9 cellular contexts compared by ENCODE assay signal in the genomic region with DNA sequence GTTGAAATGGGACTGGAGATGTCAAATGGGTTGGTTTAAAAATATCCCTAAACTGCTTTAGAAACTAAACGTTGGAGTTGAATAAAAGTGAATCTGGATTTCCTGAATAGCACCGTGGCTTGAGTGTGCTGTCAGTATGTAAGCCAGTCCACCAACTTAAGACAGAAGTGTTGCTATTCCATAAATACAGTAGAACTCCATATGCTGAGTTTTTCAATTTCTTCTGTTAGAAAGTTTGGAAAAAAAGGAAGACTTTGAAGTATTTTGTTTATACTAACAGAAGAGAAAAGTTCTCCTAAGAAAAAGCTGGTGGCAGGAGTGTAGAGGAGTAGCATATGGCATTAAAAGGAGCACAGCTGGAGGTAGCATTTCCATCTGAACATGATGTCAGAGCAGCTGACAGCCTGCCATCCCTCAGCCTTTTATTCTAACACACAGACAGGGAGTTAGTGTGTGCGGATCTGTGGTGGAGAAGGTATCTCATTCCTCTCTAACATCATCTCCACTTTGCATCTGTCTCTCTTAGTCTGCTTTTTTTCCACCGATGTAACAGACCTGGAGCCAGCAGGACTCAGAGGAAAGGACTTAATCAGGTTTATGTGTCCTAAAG. TPM values are rescaled to one million over a fixed set of nuclear protein-coding genes. Genes with fewer than 3 reads are reported as not detected.
DNase-seq lines count a peak whose midpoint lies in the region; ATAC-seq and TF ChIP-seq lines count a peak whose summit lies in the region.
"Had no signal": no experiment of that assay in that cellular context is flagged by ENCODE, and none has a peak within 500 bp of the region (broad histone marks: within the 10 kb centered on the region; RNA-seq: fewer than 3 reads in every experiment).

TSS of gene ZBTB18 (plus strand) at position 449 of the 610 bp plus-strand sequence. CDS start at position 598, 149 bp downstream.

- H3K4me3 ChIP-seq in astrocyte of the spinal cord (ENCODE audit: low read depth, low read length) (peak within 1 kb of the TSS; percentile 73), iPS-11a (ENCODE audit: low read depth, low read length) (peak within 1 kb of the TSS; percentile 68)

- TF ChIP-seq CTCF in astrocyte of the spinal cord (IDR thresholded peaks at IDR 0.05; ENCODE audit: low read depth, low read length), result no peak

- H3K27ac Mint-ChIP-seq in activated CD4-positive, alpha-beta T cell treated with anti-CD3 and anti-CD28 coated beads, Interleukin-2, amount 10 ng/mL, durations not matched to agents 7 days and 5 days, result peak within 1 kb of the TSS; percentile 94

- POLR2A ChIA-PET in activated CD4-positive, alpha-beta T cell treated with anti-CD3 and anti-CD28 coated beads, Interleukin-2, amount 10 ng/mL, durations not matched to agents 7 days and 5 days (lab: Charles Lee), result no interaction called here

- ATAC-seq in sciatic nerve, result no peak
- ATAC-seq in HG03045 (IDR thresholded peaks at IDR 0.05; ENCODE audit: unreplicated experiment), result no peak
- ATAC-seq in GM19035 (IDR thresholded peaks at IDR 0.05; ENCODE audit: unreplicated experiment), result no peak

- peaks cover 9% of the 10 kb centered on the region for H3K36me3 Mint-ChIP-seq in activated CD4-positive, alpha-beta T cell treated with anti-CD3 and anti-CD28 coated beads, Interleukin-2, amount 10 ng/mL, durations not matched to agents 7 days and 5 days (ENCODE audit: low read depth)

- no peaks in the 10 kb centered on the region for H3K9me3 Mint-ChIP-seq in activated CD4-positive, alpha-beta T cell treated with anti-CD3 and anti-CD28 coated beads, Interleukin-2, amount 10 ng/mL, durations not matched to agents 7 days and 5 days
- H3K9me3 Mint-ChIP-seq: naive B cell had no signal

- H3K4me1 Mint-ChIP-seq in activated CD4-positive, alpha-beta T cell treated with anti-CD3 and anti-CD28 coated beads, Interleukin-2, amount 10 ng/mL, durations not matched to agents 7 days and 5 days, result peaks cover 16% of the 10 kb centered on the region

- H3K27me3 Mint-ChIP-seq in activated CD4-positive, alpha-beta T cell treated with anti-CD3 and anti-CD28 coated beads, Interleukin-2, amount 10 ng/mL, durations not matched to agents 7 days and 5 days, result peaks cover 13% of the 10 kb centered on the region
- H3K27me3 Mint-ChIP-seq: naive B cell had no signal

- intact Hi-C loops in sciatic nerve (cut with DNase I), result no loop called here

- peak within 1 kb of the TSS; percentile 94 for H3K4me3 Mint-ChIP-seq in activated CD4-positive, alpha-beta T cell treated with anti-CD3 and anti-CD28 coated beads, Interleukin-2, amount 10 ng/mL, durations not matched to agents 7 days and 5 days

- CTCF ChIA-PET in activated CD4-positive, alpha-beta T cell treated with anti-CD3 and anti-CD28 coated beads, Interleukin-2, amount 10 ng/mL, durations not matched to agents 7 days and 5 days (lab: Charles Lee), result interaction anchor here (1.0 to 1.1 kb wide), 2 partner anchors 24 to 82 kb away, joined by 3 read pairs; no protein-coding TSS in a partner anchor

- DNase-seq in activated CD4-positive, alpha-beta T cell treated with anti-CD3 and anti-CD28 coated beads, Interleukin-2, amount 10 ng/mL, durations not matched to agents 7 days and 5 days, result no peak
- no peak for DNase-seq in activated CD4-positive, alpha-beta T cell treated with anti-CD3 and anti-CD28 coated beads, Interleukin-2, amount 50 U/mL, for 4 hours
- DNase-seq in NCI-H446 treated with DMSO at 0.1 percent for 48 hours (lab: John Stamatoyannopoulos, UW) (peak; percentile 97), astrocyte of the spinal cord (ENCODE audit: low read depth, low spot score) (peak; percentile 82), sciatic nerve (ENCODE audit: low spot score) (no peak)

- in situ Hi-C loops in astrocyte of the spinal cord (cut with HindIII; ENCODE audit: low sequenced_read_pairs), result no loop called here

RNA-seq across cellular contexts. Expression of gene ZBTB18, which starts in this region (rescaled TPM):
- total RNA-seq in activated CD4-positive, alpha-beta T cell treated with anti-CD3 and anti-CD28 coated beads, Interleukin-2, amount 10 ng/mL, durations not matched to agents 7 days and 5 days, result 10 to 100 TPM; 18.4 to 19.6 TPM
- total RNA-seq in sciatic nerve, result 13.4 TPM

Comparison
In these comparisons a context has a peak if more than half of its experiments do, and no peak if none do; other contexts are left out.
1. DNase-seq: peak in NCI-H446 treated with DMSO at 0.1 percent for 48 hours (single experiment) and astrocyte of the spinal cord (single experiment); none in activated CD4-positive, alpha-beta T cell treated with anti-CD3 and anti-CD28 coated beads, Interleukin-2, amount 10 ng/mL, durations not matched to agents 7 days and 5 days (single experiment), activated CD4-positive, alpha-beta T cell treated with anti-CD3 and anti-CD28 coated beads, Interleukin-2, amount 50 U/mL, for 4 hours (0 of 2) and sciatic nerve (single experiment).